17 cellular contexts compared by ENCODE assay signal in genomic region chr15:88742161-88742560, GRCh38.
A peak's percentile ranks its signal among the peaks of the same experiment; 100 is the strongest.
DNase-seq lines count a peak whose midpoint lies in the region; ATAC-seq, FAIRE-seq and TF ChIP-seq lines count a peak whose summit lies in the region.
"Had no signal": no experiment of that assay in that cellular context is flagged by ENCODE, and none has a peak within 500 bp of the region (broad histone marks: within the 10 kb centered on the region; RNA-seq: fewer than 3 reads in every experiment).

No MANE protein-coding gene starts in this region.

- H3K4ac ChIP-seq in H1 (replicated peaks; ENCODE audit: insufficient read length, low read depth, low read length), result no peak overlapping the region

- no peak overlapping the region for H4K91ac ChIP-seq in H1 (replicated peaks; ENCODE audit: insufficient read length, low read length)

- H2AFZ ChIP-seq in H1 (ENCODE audit: low read length) (peak overlapping the region; percentile 46; the same call in 1 of the 2 replicates), osteoblast (ENCODE audit: low read length) (peak overlapping the region; percentile 61), PC-9 (no peak overlapping the region)

- H3K14ac ChIP-seq in H1 (ENCODE audit: insufficient read length), result no peak overlapping the region

- no peak for TF ChIP-seq RAD21 in H1 (IDR thresholded peaks at IDR 0.05 in 1 of 2, conservative IDR thresholded peaks at IDR 0.05 in 1 of 2; ENCODE audit: low read depth in 2 of 2, low read length in 2 of 2)

- no peak overlapping the region for H2BK12ac ChIP-seq in H1 (ENCODE audit: low read depth, low read length)

- H4K20me1 ChIP-seq in H1 (replicated peaks in 1 of 2; ENCODE audit: control insufficient read depth in 1 of 2, insufficient read depth in 2 of 2, low read length in 2 of 2) (no peaks in the 10 kb centered on the region), osteoblast (ENCODE audit: insufficient read depth, low read length) (no peaks in the 10 kb centered on the region), PC-9 (ENCODE audit: insufficient read depth) (no peaks in the 10 kb centered on the region)
- H4K20me1 ChIP-seq: BLaER1 had no signal

- H2BK120ac ChIP-seq in H1 (replicated peaks; ENCODE audit: low read depth, low read length), result no peak overlapping the region

- H3K79me2 ChIP-seq in H1 (ENCODE audit: control insufficient read depth in 1 of 2, insufficient read depth in 2 of 2, low read length in 2 of 2) (no peaks in the 10 kb centered on the region), osteoblast (ENCODE audit: insufficient read depth, low read length) (no peaks in the 10 kb centered on the region), PC-9 (ENCODE audit: low read depth) (no peaks in the 10 kb centered on the region)

- H2AK5ac ChIP-seq in H1 (ENCODE audit: low read depth, low read length), result no peak overlapping the region

- no TSS peak for BruUV-seq in PC-9 (replicated peaks; lab: Mats Ljungman, UMichigan)

- FAIRE-seq in H1 (lab: Jason Lieb, UNC), result no peak
- FAIRE-seq: G401.6, GM12878 had no signal

- TF ChIP-seq EP300 in H1 (IDR thresholded peaks at IDR 0.05; ENCODE audit: borderline replicate concordance in 1 of 2, low read depth in 2 of 2, low read length in 2 of 2), result no peak

- no peak overlapping the region for H3K4me3 ChIP-seq in H1 (ENCODE audit: extremely low read depth in 1 of 4, insufficient read depth in 2 of 4, low read depth in 3 of 4, low read length in 4 of 4)
- no peak overlapping the region for H3K4me3 ChIP-seq in osteoblast (ENCODE audit: insufficient read depth, low read length)
- H3K4me3 ChIP-seq in vagina, result no peak overlapping the region
- no peak overlapping the region for H3K4me3 ChIP-seq in body of pancreas
- no peak overlapping the region for H3K4me3 ChIP-seq in PC-9
- H3K4me3 ChIP-seq: BLaER1, GM12878 had no signal

- H3K27me3 ChIP-seq in H1 (replicated peaks in 1 of 4; ENCODE audit: control insufficient read depth in 3 of 4, extremely low read depth in 1 of 4, insufficient read depth in 3 of 4, low read length in 3 of 4) (no peaks in the 10 kb centered on the region), osteoblast (ENCODE audit: insufficient read depth, low read length) (peaks cover 3% of the 10 kb centered on the region), vagina (no peaks in the 10 kb centered on the region), body of pancreas (no peaks in the 10 kb centered on the region), PC-9 (ENCODE audit: insufficient read depth, low read depth) (peaks cover 65% of the 10 kb centered on the region)
- H3K27me3 ChIP-seq: BLaER1 had no signal

- H3K36me3 ChIP-seq in H1 (ENCODE audit: control insufficient read depth in 2 of 4, insufficient read depth in 4 of 4, low read length in 3 of 4), result no peaks in the 10 kb centered on the region
- H3K36me3 ChIP-seq in osteoblast (ENCODE audit: insufficient read depth, low read length), result no peaks in the 10 kb centered on the region
- no peaks in the 10 kb centered on the region for H3K36me3 ChIP-seq in vagina
- H3K36me3 ChIP-seq in body of pancreas (replicated peaks in 1 of 2; ENCODE audit: insufficient read depth in 1 of 2, low read depth in 2 of 2), result no peaks in the 10 kb centered on the region
- no peaks in the 10 kb centered on the region for H3K36me3 ChIP-seq in PC-9 (ENCODE audit: low read depth)
- H3K36me3 ChIP-seq: BLaER1 had no signal

- peak in 1 of 2 experiments; percentile 38 for DNase-seq in H1 (ENCODE audit: low read depth in 1 of 2, low spot score in 2 of 2)
- DNase-seq in osteoblast (ENCODE audit: insufficient read length, low spot score, missing footprints), result no peak
- peak; percentile 47 to 89 for DNase-seq in vagina (ENCODE audit: extremely low spot score in 2 of 2)
- no peak for DNase-seq in body of pancreas
- DNase-seq in activated CD4-positive, alpha-beta T cell treated with anti-CD3 and anti-CD28 coated beads for 4 hours, result no peak
- DNase-seq in PC-9, result no peak
- DNase-seq: Caco-2; CD4-positive, CD25-positive, alpha-beta regulatory T cell; CD8-positive, alpha-beta T cell; DMS153; DND-41; GOT3; HCEC 1CT had no signal

- H3K27ac ChIP-seq in H1 (ENCODE audit: low read depth, low read length), result no peak overlapping the region
- H3K27ac ChIP-seq in osteoblast (ENCODE audit: low read depth, low read length), result no peak overlapping the region
- H3K27ac ChIP-seq in vagina, result no peak overlapping the region
- no peak overlapping the region for H3K27ac ChIP-seq in body of pancreas
- no peak overlapping the region for H3K27ac ChIP-seq in PC-9
- H3K27ac ChIP-seq: BLaER1, C4-2B had no signal

- H3K56ac ChIP-seq in H1 (replicated peaks; ENCODE audit: insufficient read length, low read depth, low read length), result no peak overlapping the region

- H3K4me2 ChIP-seq in H1 (ENCODE audit: insufficient read depth in 1 of 2, low read depth in 2 of 2, low read length in 2 of 2) (no peak overlapping the region), osteoblast (ENCODE audit: insufficient read depth, low read length) (no peak overlapping the region), PC-9 (no peak overlapping the region)
- H3K4me2 ChIP-seq: BLaER1 had no signal

- no peak overlapping the region for H4K8ac ChIP-seq in H1 (ENCODE audit: extremely low read depth, insufficient read depth, low read length)

- H2BK15ac ChIP-seq in H1 (ENCODE audit: low read length), result no peak overlapping the region

- no peak overlapping the region for H3K23ac ChIP-seq in H1 (ENCODE audit: insufficient read length)

- H4K5ac ChIP-seq in H1 (ENCODE audit: insufficient read length, low read depth, low read length), result no peak overlapping the region

- CTCF ChIA-PET in H1 (lab: Charles Lee; ENCODE audit: partially characterized antibody) (interaction anchor here (1.6 kb wide), 1 partner anchor 11 kb away, joined by 4 read pairs; no protein-coding TSS in a partner anchor), PC-9 (lab: Charles Lee) (interaction anchor here (0.6 kb wide), 1 partner anchor 15 kb away, joined by 8 read pairs; no protein-coding TSS in a partner anchor)

- H3K79me1 ChIP-seq in H1 (ENCODE audit: low read depth, low read length), result no peaks in the 10 kb centered on the region

- H2BK20ac ChIP-seq in H1 (ENCODE audit: low read length), result no peak overlapping the region

- TF ChIP-seq POLR2A in H1 (IDR thresholded peaks at IDR 0.05; ENCODE audit: control extremely low read depth in 1 of 2, low read depth in 2 of 2, low read length in 2 of 2), result no peak
- TF ChIP-seq POLR2A in vagina (IDR thresholded peaks at IDR 0.05), result no peak
- no peak for TF ChIP-seq POLR2A in body of pancreas (IDR thresholded peaks at IDR 0.05)

- WGBS in H1 (ENCODE audit: extremely low coverage in 1 of 2, insufficient coverage in 1 of 2, insufficient read length in 1 of 2, insufficient replicate concordance in 2 of 2, low coverage in 1 of 2, low lambda C conversion rate in 2 of 2, missing lambda C conversion rate in 1 of 2), 2 experiments, result 91% methylated on average over 4 of the region's 4 CpGs; no CpG with 5 or more reads in 1 of the 2 experiments
- WGBS in body of pancreas, 2 donors, result 69 to 83% methylated on average over 2 to 3 of the region's 4 CpGs

- ATAC-seq in body of pancreas, result no peak
- ATAC-seq: CD8-positive, alpha-beta T cell; GM12878 had no signal

- H3K9me2 ChIP-seq in PC-9 (ENCODE audit: insufficient read depth), result no peaks in the 10 kb centered on the region

- TF ChIP-seq CTCF in H1 (IDR thresholded peaks at IDR 0.05; ENCODE audit: control extremely low read depth in 1 of 3, insufficient read depth in 1 of 3, low read depth in 1 of 3, low read length in 3 of 3), result no peak
- TF ChIP-seq CTCF in osteoblast (IDR thresholded peaks at IDR 0.05; ENCODE audit: extremely low read depth, low read depth, low read length), result no peak
- no peak for TF ChIP-seq CTCF in vagina (IDR thresholded peaks at IDR 0.05)
- TF ChIP-seq CTCF in body of pancreas (IDR thresholded peaks at IDR 0.05), result no peak
- TF ChIP-seq CTCF in PC-9 (conservative IDR thresholded peaks at IDR 0.05), result no peak

- intact Hi-C loops in vagina (cut with DNase I), result no loop called here
- intact Hi-C loops in body of pancreas (cut with DNase I), result no loop called here
- intact Hi-C loops in PC-9 (cut with micrococcal nuclease; ENCODE audit: unreplicated experiment), result no loop called here

- POLR2A ChIA-PET in H1 (lab: Charles Lee; ENCODE audit: partially characterized antibody) (interaction anchor here (1.0 to 1.1 kb wide), 2 partner anchors 14 to 27 kb away, joined by 3 read pairs; no protein-coding TSS in a partner anchor), PC-9 (lab: Charles Lee; ENCODE audit: unreplicated experiment) (no interaction called here)

- no peak overlapping the region for H3K9ac ChIP-seq in H1 (replicated peaks in 1 of 4; ENCODE audit: extremely low read depth in 1 of 4, low read depth in 3 of 4, low read length in 3 of 4)
- H3K9ac ChIP-seq: BLaER1 had no signal

- no peaks in the 10 kb centered on the region; the same call in 1 of the 2 replicates for H3K23me2 ChIP-seq in H1 (ENCODE audit: low read depth, low read length)

- no peak overlapping the region for H3K18ac ChIP-seq in H1 (ENCODE audit: extremely low read depth, low read length)

- H3K4me1 ChIP-seq in H1 (replicated peaks in 1 of 4; ENCODE audit: control insufficient read depth in 3 of 4, insufficient read depth in 4 of 4, low read length in 3 of 4) (peaks cover 0 to 6% (median 4%) of the 10 kb centered on the region in 4 experiments; a peak in 5 of 7 replicates), osteoblast (ENCODE audit: insufficient read depth, low read length) (peaks cover 37% of the 10 kb centered on the region), vagina (no peaks in the 10 kb centered on the region), body of pancreas (no peaks in the 10 kb centered on the region), PC-9 (replicated peaks; ENCODE audit: insufficient read depth) (no peaks in the 10 kb centered on the region)
- H3K4me1 ChIP-seq: Caco-2 had no signal

- no peaks in the 10 kb centered on the region for H3K9me3 ChIP-seq in H1 (ENCODE audit: insufficient read depth in 2 of 2, low read depth in 1 of 2, low read length in 1 of 2)
- H3K9me3 ChIP-seq in osteoblast (ENCODE audit: low read depth, low read length), result no peaks in the 10 kb centered on the region
- no peaks in the 10 kb centered on the region for H3K9me3 ChIP-seq in vagina
- no peaks in the 10 kb centered on the region for H3K9me3 ChIP-seq in body of pancreas
- H3K9me3 ChIP-seq in PC-9 (ENCODE audit: insufficient read depth, low read depth), result no peaks in the 10 kb centered on the region
- H3K9me3 ChIP-seq: BLaER1, Caco-2 had no signal

- H2BK5ac ChIP-seq in H1 (ENCODE audit: low read depth, low read length), result no peak overlapping the region

- no peaks in the 10 kb centered on the region for H3F3A ChIP-seq in PC-9 (ENCODE audit: insufficient read depth, low read depth)

TF ChIP-seq in H1, 55 proteins besides CTCF, POLR2A, EP300 and RAD21 (continues in another document):
- no peak for TF ChIP-seq YY1 (IDR thresholded peaks at IDR 0.05; ENCODE audit: low read depth, low read length)
- no peak for TF ChIP-seq SIN3A (conservative IDR thresholded peaks at IDR 0.05 in 1 of 2, IDR thresholded peaks at IDR 0.05 in 1 of 2; ENCODE audit: low read depth in 1 of 2, low read length in 2 of 2)
- TF ChIP-seq MAX (IDR thresholded peaks at IDR 0.05), result no peak
- no peak for TF ChIP-seq CREB1 (IDR thresholded peaks at IDR 0.05)
- no peak for TF ChIP-seq EZH2 (IDR thresholded peaks at IDR 0.05; ENCODE audit: low read depth, low read length, severe bottlenecking)

Comparison
In these comparisons a context has a peak if more than half of its experiments do, and no peak if none do; other contexts are left out.
1. DNase-seq: peak in vagina (2 of 2); none in osteoblast (single experiment), body of pancreas (0 of 4), activated CD4-positive, alpha-beta T cell treated with anti-CD3 and anti-CD28 coated beads for 4 hours (0 of 2) and PC-9 (0 of 2).